In genomic region chr4:24778427-24779225, GRCh38 we compare ENCODE assay signal across 12 cellular contexts. TPM values are rescaled to one million over a fixed set of nuclear protein-coding genes. Genes with fewer than 3 reads are reported as not detected.
DNase-seq lines count a peak whose midpoint lies in the region; ATAC-seq and TF ChIP-seq lines count a peak whose summit lies in the region.
"Had no signal": no experiment of that assay in that cellular context is flagged by ENCODE, and none has a peak within 500 bp of the region (broad histone marks: within the 10 kb centered on the region; RNA-seq: fewer than 3 reads in every experiment).

No MANE protein-coding gene starts in this region.

- intact Hi-C loops in ascending aorta (cut with DNase I): loop anchor here (2.0 to 10.0 kb wide), 3 partner anchors 16 to 1236 kb away; partner anchors contain the start of genes DHX15 and SOD3
- intact Hi-C loops in left cardiac atrium (cut with DNase I): no loop called here

- peak overlapping the region; percentile 77 to 88 for H3K27ac ChIP-seq in ascending aorta
- peak overlapping the region; percentile 56 for H3K27ac ChIP-seq in suprapubic skin

- DNase-seq in GOT3 (lab: John Stamatoyannopoulos, UW) (peak; percentile 37), ascending aorta (ENCODE audit: low spot score in 2 of 2) (peak in 1 of 2 donors; percentile 92), left cardiac atrium (peak; percentile 42), suprapubic skin (ENCODE audit: low spot score in 2 of 2) (peak in 1 of 2 donors; percentile 82), ecto neural progenitor cell (ENCODE audit: low spot score) (no peak)
- no peak for DNase-seq in activated effector memory CD4-positive, alpha-beta T cell treated with Interleukin-2 at 50 U/mL for 16 hours
- DNase-seq: NCI-H146; stimulated activated CD4-positive, alpha-beta T cell treated with anti-CD3 and anti-CD28 coated beads, Interleukin-2, amount 100 ng/mL, for 48 hours had no signal

- TF ChIP-seq POLR2A in suprapubic skin (IDR thresholded peaks at IDR 0.05): no peak

- no peak for TF ChIP-seq EP300 in suprapubic skin (IDR thresholded peaks at IDR 0.05)

- H3K27me3 ChIP-seq in ascending aorta: no peaks in the 10 kb centered on the region
- H3K27me3 ChIP-seq in suprapubic skin: no peaks in the 10 kb centered on the region

- ATAC-seq in left cardiac atrium: peak; percentile 84 to 86
- no peak for ATAC-seq in GM18907 (IDR thresholded peaks at IDR 0.05; ENCODE audit: unreplicated experiment)
- no peak for ATAC-seq in GM21529 (IDR thresholded peaks at IDR 0.05; ENCODE audit: unreplicated experiment)
- ATAC-seq: natural killer cell treated with Interleukin-12 subunit alpha and Interleukin-12 subunit beta and Interleukin-15 and Interleukin-18, amount 100 ng/mL, for 72 hours had no signal

- whole genome bisulfite sequencing in suprapubic skin: 25% methylated on average over 4 of the region's 4 CpGs

- TF ChIP-seq CTCF in ascending aorta (IDR thresholded peaks at IDR 0.05) (no peak), suprapubic skin (IDR thresholded peaks at IDR 0.05) (no peak)

- H3K36me3 ChIP-seq in ascending aorta (no peaks in the 10 kb centered on the region), suprapubic skin (no peaks in the 10 kb centered on the region)

- H3K4me1 ChIP-seq in ascending aorta: peaks cover 9 to 53% of the 10 kb centered on the region in 2 donors
- peaks cover 38% of the 10 kb centered on the region for H3K4me1 ChIP-seq in suprapubic skin

- H3K4me3 ChIP-seq in ascending aorta: no peak overlapping the region
- H3K4me3 ChIP-seq in suprapubic skin: no peak overlapping the region

- H3K9me3 ChIP-seq in ascending aorta (no peaks in the 10 kb centered on the region), suprapubic skin (no peaks in the 10 kb centered on the region)

RNA-seq across cellular contexts. Expression of gene SOD3, which starts 16.7 kb away (rescaled TPM):
- 893 TPM for total RNA-seq in ascending aorta
- total RNA-seq in left cardiac atrium: 100 to 1,000 TPM in 1 of 2 donors, 10 to 100 TPM in 1; 69.4 to 120 TPM
- total RNA-seq in suprapubic skin: 10 to 100 TPM; 18.4 to 55.8 (median 23.3) TPM
- total RNA-seq: dermis microvascular lymphatic vessel endothelial cell; natural killer cell treated with Interleukin-12 subunit alpha and Interleukin-12 subunit beta and Interleukin-15 and Interleukin-18, amount 100 ng/mL, for 72 hours had no signal

Comparison
In these comparisons a context has a peak if more than half of its experiments do, and no peak if none do; other contexts are left out.
1. DNase-seq: peak in GOT3 (single experiment) and left cardiac atrium (single experiment); none in activated effector memory CD4-positive, alpha-beta T cell treated with Interleukin-2 at 50 U/mL for 16 hours (single experiment) and ecto neural progenitor cell (single experiment).
2. ATAC-seq: peak in left cardiac atrium (2 of 2); none in GM18907 (single experiment) and GM21529 (single experiment).